8 cellular contexts compared by ENCODE assay signal in genomic region chr10:4926400-4926799, GRCh38.
"Had no signal": no experiment of that assay in that cellular context is flagged by ENCODE, and none has a peak within 500 bp of the region (broad histone marks: within the 10 kb centered on the region; RNA-seq: fewer than 3 reads in every experiment).

No MANE protein-coding gene starts in this region.

- FAIRE-seq: G401.6, GM12878, GM12891, GM12892, GM18507, GM19239 had no signal

- H3K4me3 ChIP-seq: GM12878 had no signal

- DNase-seq: GDM1, GF-D8 had no signal

- ATAC-seq: GM12878 had no signal
